ENCODE assay signal across 1 cellular context in genomic region chr5:172984244-172984953, GRCh38.
TF ChIP-seq lines count a peak whose summit lies in the region.

No MANE protein-coding gene starts in this region.

TF ChIP-seq in K562, 482 proteins besides CTCF, POLR2A, EP300 and RAD21 (continued from another document and continues in another):
- TF ChIP-seq, protein P1, sequence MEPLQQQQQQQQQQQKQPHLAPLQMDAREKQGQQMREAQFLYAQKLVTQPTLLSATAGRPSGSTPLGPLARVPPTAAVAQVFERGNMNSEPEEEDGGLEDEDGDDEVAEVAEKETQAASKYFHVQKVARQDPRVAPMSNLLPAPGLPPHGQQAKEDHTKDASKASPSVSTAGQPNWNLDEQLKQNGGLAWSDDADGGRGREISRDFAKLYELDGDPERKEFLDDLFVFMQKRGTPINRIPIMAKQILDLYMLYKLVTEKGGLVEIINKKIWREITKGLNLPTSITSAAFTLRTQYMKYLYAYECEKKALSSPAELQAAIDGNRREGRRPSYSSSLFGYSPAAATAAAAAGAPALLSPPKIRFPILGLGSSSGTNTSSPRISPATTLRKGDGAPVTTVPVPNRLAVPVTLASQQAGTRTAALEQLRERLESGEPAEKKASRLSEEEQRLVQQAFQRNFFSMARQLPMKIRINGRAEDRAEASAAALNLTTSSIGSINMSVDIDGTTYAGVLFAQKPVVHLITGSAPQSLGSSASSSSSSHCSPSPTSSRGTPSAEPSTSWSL (CRISPR knock-in tag; IDR thresholded peaks at IDR 0.05; ENCODE audit: borderline replicate concordance), result no peak
- TF ChIP-seq GTF3C2 (IDR thresholded peaks at IDR 0.05; ENCODE audit: borderline replicate concordance, extremely low read depth, insufficient read length), result no peak
- peak; percentile 52; the same call in 1 of the 2 replicates for TF ChIP-seq JUND (IDR thresholded peaks at IDR 0.05; ENCODE audit: borderline replicate concordance, low read depth, low read length)
- TF ChIP-seq JUND (tag; IDR thresholded peaks at IDR 0.05; ENCODE audit: borderline replicate concordance, low read depth, low read length), result peak; percentile 47; the same call in 1 of the 3 replicates
- TF ChIP-seq EHMT2 (IDR thresholded peaks at IDR 0.05), result no peak
- peak; percentile 71; the same call in 1 of the 2 replicates for TF ChIP-seq ZNF79 (CRISPR knock-in tag; IDR thresholded peaks at IDR 0.05; ENCODE audit: low read depth)
- no peak for TF ChIP-seq SAFB (IDR thresholded peaks at IDR 0.05; ENCODE audit: borderline replicate concordance, low read depth, low read length)
- no peak for TF ChIP-seq MTF1 (CRISPR knock-in tag; IDR thresholded peaks at IDR 0.05; ENCODE audit: borderline replicate concordance)
- TF ChIP-seq PHF8 (IDR thresholded peaks at IDR 0.05; ENCODE audit: borderline replicate concordance, low read length), result peak; percentile 3; the same call in 1 of the 2 replicates
- TF ChIP-seq TEAD4 (IDR thresholded peaks at IDR 0.05; ENCODE audit: low read length), result peak; percentile 20
- TF ChIP-seq TEAD4 (CRISPR knock-in tag; IDR thresholded peaks at IDR 0.05; ENCODE audit: borderline replicate concordance), result no peak
- no peak for TF ChIP-seq ZNF184 (CRISPR knock-in tag; IDR thresholded peaks at IDR 0.05)
- TF ChIP-seq ZFPM2 (CRISPR knock-in tag; IDR thresholded peaks at IDR 0.05), result no peak
- no peak for TF ChIP-seq E2F5 (CRISPR knock-in tag; IDR thresholded peaks at IDR 0.05)
- TF ChIP-seq ZBTB11 (CRISPR knock-in tag; IDR thresholded peaks at IDR 0.05), result no peak
- TF ChIP-seq, protein P2, sequence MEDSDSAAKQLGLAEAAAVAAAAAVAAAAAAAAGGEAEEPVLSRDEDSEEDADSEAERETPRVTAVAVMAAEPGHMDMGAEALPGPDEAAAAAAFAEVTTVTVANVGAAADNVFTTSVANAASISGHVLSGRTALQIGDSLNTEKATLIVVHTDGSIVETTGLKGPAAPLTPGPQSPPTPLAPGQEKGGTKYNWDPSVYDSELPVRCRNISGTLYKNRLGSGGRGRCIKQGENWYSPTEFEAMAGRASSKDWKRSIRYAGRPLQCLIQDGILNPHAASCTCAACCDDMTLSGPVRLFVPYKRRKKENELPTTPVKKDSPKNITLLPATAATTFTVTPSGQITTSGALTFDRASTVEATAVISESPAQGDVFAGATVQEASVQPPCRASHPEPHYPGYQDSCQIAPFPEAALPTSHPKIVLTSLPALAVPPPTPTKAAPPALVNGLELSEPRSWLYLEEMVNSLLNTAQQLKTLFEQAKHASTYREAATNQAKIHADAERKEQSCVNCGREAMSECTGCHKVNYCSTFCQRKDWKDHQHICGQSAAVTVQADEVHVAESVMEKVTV (CRISPR knock-in tag; IDR thresholded peaks at IDR 0.05), result peak; percentile 42
- no peak for TF ChIP-seq KDM5B (IDR thresholded peaks at IDR 0.05; ENCODE audit: insufficient replicate concordance, low read depth, low read length)
- no peak for TF ChIP-seq MECOM (CRISPR knock-in tag; IDR thresholded peaks at IDR 0.05)
- TF ChIP-seq ZNF408 (CRISPR knock-in tag; IDR thresholded peaks at IDR 0.05; ENCODE audit: low read depth), result no peak
- TF ChIP-seq NUFIP1 (IDR thresholded peaks at IDR 0.05; ENCODE audit: partially characterized antibody), result no peak
- 0 out of 2 replicates have a peak, but pooled peaks have one; percentile 17 for TF ChIP-seq POLR2H (tag; IDR thresholded peaks at IDR 0.05; ENCODE audit: low read depth)
- TF ChIP-seq, protein P3, sequence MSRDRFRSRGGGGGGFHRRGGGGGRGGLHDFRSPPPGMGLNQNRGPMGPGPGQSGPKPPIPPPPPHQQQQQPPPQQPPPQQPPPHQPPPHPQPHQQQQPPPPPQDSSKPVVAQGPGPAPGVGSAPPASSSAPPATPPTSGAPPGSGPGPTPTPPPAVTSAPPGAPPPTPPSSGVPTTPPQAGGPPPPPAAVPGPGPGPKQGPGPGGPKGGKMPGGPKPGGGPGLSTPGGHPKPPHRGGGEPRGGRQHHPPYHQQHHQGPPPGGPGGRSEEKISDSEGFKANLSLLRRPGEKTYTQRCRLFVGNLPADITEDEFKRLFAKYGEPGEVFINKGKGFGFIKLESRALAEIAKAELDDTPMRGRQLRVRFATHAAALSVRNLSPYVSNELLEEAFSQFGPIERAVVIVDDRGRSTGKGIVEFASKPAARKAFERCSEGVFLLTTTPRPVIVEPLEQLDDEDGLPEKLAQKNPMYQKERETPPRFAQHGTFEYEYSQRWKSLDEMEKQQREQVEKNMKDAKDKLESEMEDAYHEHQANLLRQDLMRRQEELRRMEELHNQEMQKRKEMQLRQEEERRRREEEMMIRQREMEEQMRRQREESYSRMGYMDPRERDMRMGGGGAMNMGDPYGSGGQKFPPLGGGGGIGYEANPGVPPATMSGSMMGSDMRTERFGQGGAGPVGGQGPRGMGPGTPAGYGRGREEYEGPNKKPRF (IDR thresholded peaks at IDR 0.05; ENCODE audit: low read depth, low read length), result no peak
- peak; percentile 55; the same call in 1 of the 2 replicates for TF ChIP-seq SMC3 (conservative IDR thresholded peaks at IDR 0.05; ENCODE audit: insufficient read depth, low read depth, low read length)
- no peak for TF ChIP-seq E2F1 (CRISPR knock-in tag; IDR thresholded peaks at IDR 0.05)
- TF ChIP-seq ZNF764 (CRISPR knock-in tag; IDR thresholded peaks at IDR 0.05; ENCODE audit: low read depth), result no peak
- TF ChIP-seq DIDO1 (tag; IDR thresholded peaks at IDR 0.05; ENCODE audit: low read depth), result no peak
- no peak for TF ChIP-seq DDX20 (tag; IDR thresholded peaks at IDR 0.05; ENCODE audit: low read depth)
- no peak for TF ChIP-seq TCF7L2 (IDR thresholded peaks at IDR 0.05; ENCODE audit: low read depth, low read length)
- no peak for TF ChIP-seq U2AF2 (optimal IDR thresholded peaks at IDR 0.05; ENCODE audit: low read depth, low read length)
- TF ChIP-seq ZNF668 (CRISPR knock-in tag; IDR thresholded peaks at IDR 0.05), result no peak
- TF ChIP-seq CREB5 (CRISPR knock-in tag; IDR thresholded peaks at IDR 0.05), result no peak
- TF ChIP-seq GATAD2A (IDR thresholded peaks at IDR 0.05), result no peak
- no peak for TF ChIP-seq PPARD (CRISPR knock-in tag; IDR thresholded peaks at IDR 0.05)
- TF ChIP-seq KAT8 (IDR thresholded peaks at IDR 0.05; ENCODE audit: low read depth), result no peak
- no peak for TF ChIP-seq PHB (CRISPR knock-in tag; IDR thresholded peaks at IDR 0.05)
- peak in 1 of 3 experiments; percentile 40 for TF ChIP-seq YY1 (IDR thresholded peaks at IDR 0.05; ENCODE audit: borderline replicate concordance in 1 of 3, control insufficient read depth in 1 of 3, extremely low read depth in 1 of 3, insufficient read depth in 3 of 3, insufficient read length in 1 of 3, insufficient replicate concordance in 2 of 3, low read depth in 1 of 3, low read length in 2 of 3)
- no peak for TF ChIP-seq TFE3 (CRISPR knock-in tag; IDR thresholded peaks at IDR 0.05)
- TF ChIP-seq TEAD2 (tag; IDR thresholded peaks at IDR 0.05), result no peak
- TF ChIP-seq THAP12 (CRISPR knock-in tag; IDR thresholded peaks at IDR 0.05), result no peak
- TF ChIP-seq, protein P4, sequence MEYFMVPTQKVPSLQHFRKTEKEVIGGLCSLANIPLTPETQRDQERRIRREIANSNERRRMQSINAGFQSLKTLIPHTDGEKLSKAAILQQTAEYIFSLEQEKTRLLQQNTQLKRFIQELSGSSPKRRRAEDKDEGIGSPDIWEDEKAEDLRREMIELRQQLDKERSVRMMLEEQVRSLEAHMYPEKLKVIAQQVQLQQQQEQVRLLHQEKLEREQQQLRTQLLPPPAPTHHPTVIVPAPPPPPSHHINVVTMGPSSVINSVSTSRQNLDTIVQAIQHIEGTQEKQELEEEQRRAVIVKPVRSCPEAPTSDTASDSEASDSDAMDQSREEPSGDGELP (CRISPR knock-in tag; IDR thresholded peaks at IDR 0.05; ENCODE audit: borderline replicate concordance), result no peak
